8 cellular contexts compared by ENCODE assay signal in genomic region chr17:82065193-82065637, GRCh38. TPM values are rescaled to one million over a fixed set of nuclear protein-coding genes. Genes with fewer than 3 reads are reported as not detected.
DNase-seq lines count a peak whose midpoint lies in the region; ATAC-seq and TF ChIP-seq lines count a peak whose summit lies in the region.

No MANE protein-coding gene starts in this region.

- POLR2A ChIA-PET in activated CD4-positive, alpha-beta memory T cell treated with anti-CD3 and anti-CD28 coated beads, Interleukin-2, amount 10 ng/mL, durations not matched to agents 7 days and 5 days (lab: Charles Lee): interaction anchor here (1.2 to 2.3 kb wide), 9 partner anchors 10 to 209 kb away, joined by 3 to 16 read pairs (median 7); partner anchors contain the start of genes CSNK1D, DCXR and GPS1

- H3K9me3 Mint-ChIP-seq in activated CD4-positive, alpha-beta memory T cell treated with anti-CD3 and anti-CD28 coated beads, Interleukin-2, amount 10 ng/mL, durations not matched to agents 7 days and 5 days: no peaks in the 10 kb centered on the region
- H3K9me3 Mint-ChIP-seq in glutamatergic neuron (ENCODE audit: unreplicated experiment): peaks cover 3% of the 10 kb centered on the region

- H3K36me3 ChIP-seq in psoas muscle (ENCODE audit: insufficient read depth in 1 of 2, low read depth in 1 of 2): peaks cover 10 to 40% of the 10 kb centered on the region in 2 donors

- peaks cover 9% of the 10 kb centered on the region for H3K4me1 ChIP-seq in psoas muscle

- ATAC-seq in GM18505 (IDR thresholded peaks at IDR 0.05; ENCODE audit: unreplicated experiment) (peak; percentile 29), HG03095 (IDR thresholded peaks at IDR 0.05; ENCODE audit: unreplicated experiment) (peak; percentile 15), psoas muscle (peak; percentile 8 to 23 (median 14)), GM21825 (IDR thresholded peaks at IDR 0.05; ENCODE audit: unreplicated experiment) (no peak)

- TF ChIP-seq CTCF in glutamatergic neuron (IDR thresholded peaks at IDR 0.05; ENCODE audit: partially characterized antibody, unreplicated experiment) (no peak), psoas muscle (IDR thresholded peaks at IDR 0.05) (no peak)

- DNase-seq in activated CD4-positive, alpha-beta memory T cell treated with anti-CD3 and anti-CD28 coated beads, Interleukin-2, amount 10 ng/mL, durations not matched to agents 7 days and 5 days: no peak
- no peak for DNase-seq in glutamatergic neuron
- peak in 1 of 2 donors; percentile 62 for DNase-seq in psoas muscle
- DNase-seq in OCI-M1 (lab: John Stamatoyannopoulos, UW): no peak
- DNase-seq in amygdala (lab: John Stamatoyannopoulos, UW): no peak

- intact Hi-C loops in psoas muscle (cut with DNase I): loop anchor here in 1 of 2 donors (1.0 kb wide), 1 partner anchor 12 kb away; no protein-coding TSS in a partner anchor

- CTCF ChIA-PET in activated CD4-positive, alpha-beta memory T cell treated with anti-CD3 and anti-CD28 coated beads, Interleukin-2, amount 10 ng/mL, durations not matched to agents 7 days and 5 days (lab: Charles Lee): no interaction called here

- H3K4me3 Mint-ChIP-seq in activated CD4-positive, alpha-beta memory T cell treated with anti-CD3 and anti-CD28 coated beads, Interleukin-2, amount 10 ng/mL, durations not matched to agents 7 days and 5 days: peak overlapping the region; percentile 67
- H3K4me3 Mint-ChIP-seq in glutamatergic neuron (ENCODE audit: unreplicated experiment): peak overlapping the region; percentile 20

- H3K4me3 ChIP-seq in psoas muscle: peak overlapping the region; percentile 98

- no peaks in the 10 kb centered on the region for H3K9me3 ChIP-seq in psoas muscle

- peak overlapping the region; percentile 26 for H3K27ac Mint-ChIP-seq in activated CD4-positive, alpha-beta memory T cell treated with anti-CD3 and anti-CD28 coated beads, Interleukin-2, amount 10 ng/mL, durations not matched to agents 7 days and 5 days
- H3K27ac Mint-ChIP-seq in glutamatergic neuron (ENCODE audit: unreplicated experiment): no peak overlapping the region

- no peak for TF ChIP-seq POLR2A in GM18505 (IDR thresholded peaks at IDR 0.05; ENCODE audit: borderline replicate concordance, extremely low read depth, insufficient read depth, insufficient read length)

- WGBS in psoas muscle, 3 donors: 0 to 1% (median 1%) methylated on average over 14 to 47 of the region's 47 CpGs

- H3K27ac ChIP-seq in psoas muscle: peak overlapping the region; percentile 82

- peaks cover under 1% of the 10 kb centered on the region for H3K36me3 Mint-ChIP-seq in activated CD4-positive, alpha-beta memory T cell treated with anti-CD3 and anti-CD28 coated beads, Interleukin-2, amount 10 ng/mL, durations not matched to agents 7 days and 5 days (ENCODE audit: low read depth)
- no peaks in the 10 kb centered on the region for H3K36me3 Mint-ChIP-seq in glutamatergic neuron (ENCODE audit: unreplicated experiment)

- H3K4me1 Mint-ChIP-seq in activated CD4-positive, alpha-beta memory T cell treated with anti-CD3 and anti-CD28 coated beads, Interleukin-2, amount 10 ng/mL, durations not matched to agents 7 days and 5 days: peaks cover 17% of the 10 kb centered on the region
- no peaks in the 10 kb centered on the region for H3K4me1 Mint-ChIP-seq in glutamatergic neuron (ENCODE audit: low read depth, unreplicated experiment)

- no peaks in the 10 kb centered on the region for H3K27me3 Mint-ChIP-seq in activated CD4-positive, alpha-beta memory T cell treated with anti-CD3 and anti-CD28 coated beads, Interleukin-2, amount 10 ng/mL, durations not matched to agents 7 days and 5 days
- H3K27me3 Mint-ChIP-seq in glutamatergic neuron (ENCODE audit: unreplicated experiment): peaks cover 10% of the 10 kb centered on the region

- H3K27me3 ChIP-seq in psoas muscle (ENCODE audit: insufficient read depth in 3 of 3, low read length in 2 of 3): no peaks in the 10 kb centered on the region

RNA-seq across cellular contexts. Expression of gene DUS1L, which starts 0.4 kb away (rescaled TPM):
- total RNA-seq in activated CD4-positive, alpha-beta memory T cell treated with anti-CD3 and anti-CD28 coated beads, Interleukin-2, amount 10 ng/mL, durations not matched to agents 7 days and 5 days: 10 to 100 TPM; 98.8 to 99.3 TPM
- total RNA-seq in glutamatergic neuron (ENCODE audit: unreplicated experiment) (122 TPM), psoas muscle (100 to 1,000 TPM in 3 of 4 donors, 10 to 100 TPM in 1; 72.6 to 136 (median 104) TPM)
- 100 to 1,000 TPM; 117 to 170 (median 133) TPM for polyA plus RNA-seq in psoas muscle

RNA-seq across cellular contexts. Expression of gene GPS1, which starts 13.5 kb away (rescaled TPM):
- 10 to 100 TPM; 69.0 to 75.6 TPM for total RNA-seq in activated CD4-positive, alpha-beta memory T cell treated with anti-CD3 and anti-CD28 coated beads, Interleukin-2, amount 10 ng/mL, durations not matched to agents 7 days and 5 days
- 115 TPM for total RNA-seq in glutamatergic neuron (ENCODE audit: unreplicated experiment)
- 100 to 1,000 TPM in 2 of 4 donors, 10 to 100 TPM in 2; 89.8 to 112 (median 97.7) TPM for total RNA-seq in psoas muscle
- polyA plus RNA-seq in psoas muscle: 100 to 1,000 TPM in 2 of 3 donors, 10 to 100 TPM in 1; 87.1 to 114 (median 104) TPM

RNA-seq across cellular contexts. Expression of gene RFNG, which starts 13.6 kb away (rescaled TPM):
- 10 to 100 TPM; 26.3 to 28.4 TPM for total RNA-seq in activated CD4-positive, alpha-beta memory T cell treated with anti-CD3 and anti-CD28 coated beads, Interleukin-2, amount 10 ng/mL, durations not matched to agents 7 days and 5 days
- 50.8 TPM for total RNA-seq in glutamatergic neuron (ENCODE audit: unreplicated experiment)
- total RNA-seq in psoas muscle: 10 to 100 TPM; 27.1 to 37.3 (median 29.3) TPM
- 10 to 100 TPM; 31.0 to 40.7 (median 37.3) TPM for polyA plus RNA-seq in psoas muscle

RNA-seq across cellular contexts. Expression of gene DCXR, which starts 27.7 kb away (rescaled TPM):
- total RNA-seq in activated CD4-positive, alpha-beta memory T cell treated with anti-CD3 and anti-CD28 coated beads, Interleukin-2, amount 10 ng/mL, durations not matched to agents 7 days and 5 days: 10 to 100 TPM; 93.9 to 95.2 TPM
- total RNA-seq in glutamatergic neuron (ENCODE audit: unreplicated experiment) (89.5 TPM), psoas muscle (100 to 1,000 TPM; 111 to 216 (median 155) TPM)
- 100 to 1,000 TPM; 117 to 158 (median 147) TPM for polyA plus RNA-seq in psoas muscle

RNA-seq across cellular contexts. Expression of gene FASN, which starts 32.8 kb away (rescaled TPM):
- total RNA-seq in activated CD4-positive, alpha-beta memory T cell treated with anti-CD3 and anti-CD28 coated beads, Interleukin-2, amount 10 ng/mL, durations not matched to agents 7 days and 5 days: 100 to 1,000 TPM; 181 to 191 TPM
- total RNA-seq in glutamatergic neuron (ENCODE audit: unreplicated experiment) (439 TPM), psoas muscle (10 to 100 TPM; 17.2 to 37.3 (median 23.4) TPM)
- polyA plus RNA-seq in psoas muscle: 10 to 100 TPM in 2 of 3 donors, 1 to 10 TPM in 1; 8.9 to 26.5 (median 12.0) TPM
